ENCODE assay signal across 1 cellular context in the genomic region with DNA sequence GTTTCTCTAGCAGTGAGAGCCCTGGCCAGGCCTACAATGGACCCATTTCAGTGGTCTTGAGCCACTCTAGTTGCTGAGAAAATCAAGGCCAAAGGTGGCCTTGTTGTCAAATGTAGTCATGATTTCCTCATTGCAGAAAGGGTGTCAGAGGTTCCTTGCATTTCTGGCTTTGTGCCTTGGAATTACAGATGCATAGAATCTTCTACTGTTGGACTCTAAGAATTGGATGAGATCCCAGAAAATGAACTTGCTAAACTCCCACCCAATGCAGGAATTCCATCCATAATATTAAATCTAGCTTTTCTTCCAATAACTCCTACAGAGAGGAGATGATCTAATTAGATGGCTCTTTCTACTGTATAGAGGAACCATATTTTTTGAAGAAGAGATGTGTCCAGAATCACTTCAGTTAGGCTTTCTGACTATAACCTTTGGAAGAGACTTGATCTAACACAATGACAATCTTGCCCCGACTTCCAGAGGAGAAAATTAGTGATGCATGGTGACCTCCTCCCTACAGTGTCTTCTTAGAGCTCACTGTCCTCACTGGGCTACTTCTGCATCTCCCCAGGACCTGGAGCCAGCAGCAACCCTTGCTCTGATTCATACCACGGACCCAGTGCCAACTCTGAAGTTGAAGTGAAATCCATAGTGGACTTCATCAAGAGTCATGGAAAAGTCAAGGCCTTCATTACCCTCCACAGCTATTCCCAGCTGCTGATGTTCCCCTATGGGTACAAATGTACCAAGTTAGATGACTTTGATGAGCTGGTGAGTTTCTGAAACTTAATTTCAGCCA.
TF ChIP-seq lines count a peak whose summit lies in the region.

No MANE protein-coding gene starts in this region.

TF ChIP-seq in endothelial cell of umbilical vein, 7 proteins besides CTCF, POLR2A, EP300 and RAD21:
- TF ChIP-seq FOS (IDR thresholded peaks at IDR 0.05; ENCODE audit: borderline replicate concordance, insufficient read depth, low read length) (no peak), MYC (IDR thresholded peaks at IDR 0.05; ENCODE audit: low read depth, low read length) (no peak), GATA2 (IDR thresholded peaks at IDR 0.05; ENCODE audit: insufficient read depth, insufficient read length, low read depth, low read length) (no peak), JUN (IDR thresholded peaks at IDR 0.05; ENCODE audit: borderline replicate concordance, insufficient read depth, insufficient read length, low read depth) (no peak), EZH2 (IDR thresholded peaks at IDR 0.05; ENCODE audit: borderline replicate concordance, low read depth, low read length, severe bottlenecking) (no peak)
